Comparison of ENCODE assay signal across 19 cellular contexts in genomic region chr6:17490724-17491123, GRCh38.
DNase-seq lines count a peak whose midpoint lies in the region; ATAC-seq and TF ChIP-seq lines count a peak whose summit lies in the region.
"Had no signal": no experiment of that assay in that cellular context is flagged by ENCODE, and none has a peak within 500 bp of the region (broad histone marks: within the 10 kb centered on the region; RNA-seq: fewer than 3 reads in every experiment).

No MANE protein-coding gene starts in this region.

- H3K27ac ChIP-seq in BLaER1, result peak overlapping the region; percentile 87
- no peak overlapping the region for H3K27ac ChIP-seq in neural progenitor cell
- H3K27ac ChIP-seq: coronary artery, SK-N-MC had no signal

- H3K4me1 ChIP-seq in BLaER1 (peaks cover 52% of the 10 kb centered on the region), neural progenitor cell (peaks cover 6% of the 10 kb centered on the region)

- H4K20me1 ChIP-seq in BLaER1 (no peaks in the 10 kb centered on the region), neural progenitor cell (ENCODE audit: low read depth) (no peaks in the 10 kb centered on the region)

- ATAC-seq in GM21528 (IDR thresholded peaks at IDR 0.05; ENCODE audit: low FRiP score, unreplicated experiment) (no peak), T-cell (replicated peaks in 1 of 4) (no peak)
- ATAC-seq: stimulated activated memory B cell treated with anti-CD40 and anti-IgM and Interleukin-4, amounts not matched to agents 10 μg/mL and 1 μg/mL and 100 μg/mL, for 72 hours; WTC11 had no signal

- H3K4me1 Mint-ChIP-seq in HFFc6 (ENCODE audit: low read depth) (peaks cover 48% of the 10 kb centered on the region), nephron progenitor cell (peaks cover 51% of the 10 kb centered on the region), T-cell (no peaks in the 10 kb centered on the region), neural progenitor cell (peaks cover 45% of the 10 kb centered on the region)
- H3K4me1 Mint-ChIP-seq: B cell; stimulated activated memory B cell treated with anti-CD40 and anti-IgM and Interleukin-4, amounts not matched to agents 10 μg/mL and 1 μg/mL and 100 μg/mL, for 72 hours had no signal

- H3K9me3 ChIP-seq in BLaER1, result no peaks in the 10 kb centered on the region; the same call in none of the 2 replicates
- H3K9me3 ChIP-seq in neural progenitor cell (ENCODE audit: low read depth), result no peaks in the 10 kb centered on the region

- H3K27me3 ChIP-seq in BLaER1 (no peaks in the 10 kb centered on the region), neural progenitor cell (no peaks in the 10 kb centered on the region)

- H3K9me3 Mint-ChIP-seq in HFFc6, result no peaks in the 10 kb centered on the region
- no peaks in the 10 kb centered on the region for H3K9me3 Mint-ChIP-seq in nephron progenitor cell
- no peaks in the 10 kb centered on the region for H3K9me3 Mint-ChIP-seq in T-cell
- H3K9me3 Mint-ChIP-seq in neural progenitor cell, result no peaks in the 10 kb centered on the region
- H3K9me3 Mint-ChIP-seq: stimulated activated memory B cell treated with anti-CD40 and anti-IgM and Interleukin-4, amounts not matched to agents 10 μg/mL and 1 μg/mL and 100 μg/mL, for 72 hours had no signal

- H3K9ac ChIP-seq in BLaER1 (peak overlapping the region; percentile 54), neural progenitor cell (no peak overlapping the region)

- CTCF ChIA-PET in T-cell (lab: Charles Lee), result no interaction called here

- no peak for DNase-seq in HFFc6
- DNase-seq in RPMI8226, result peak; percentile 94
- no peak for DNase-seq in nephron progenitor cell
- DNase-seq in T-cell, result no peak
- no peak for DNase-seq in neural progenitor cell (ENCODE audit: low spot score)
- DNase-seq in cardiac septum (ENCODE audit: low spot score), result no peak
- DNase-seq: activated CD8-positive, alpha-beta memory T cell treated with anti-CD3 and anti-CD28 coated beads, Interleukin-2, amount 50 U/mL, for 48 hours; HCEC 1CT; NCI-H187 treated with DMSO at 0.1 percent for 48 hours; stimulated activated CD4-positive, alpha-beta T cell treated with anti-CD3 and anti-CD28 coated beads, Interleukin-4, amount 100 ng/mL, for 1 hour had no signal

- H3K79me2 ChIP-seq in neural progenitor cell (ENCODE audit: low read depth), result no peaks in the 10 kb centered on the region

- intact Hi-C loops in cardiac septum (cut with DNase I), result no loop called here

- H3F3A ChIP-seq in neural progenitor cell (ENCODE audit: low read depth), result no peaks in the 10 kb centered on the region

- H3K27ac Mint-ChIP-seq in HFFc6 (peak overlapping the region; percentile 33; the same call in 1 of the 2 replicates), nephron progenitor cell (peak overlapping the region; percentile 66), T-cell (no peak overlapping the region), neural progenitor cell (no peak overlapping the region)
- H3K27ac Mint-ChIP-seq: activated naive CD8-positive, alpha-beta T cell; B cell; progenitor cell of endocrine pancreas; stimulated activated memory B cell treated with anti-CD40 and anti-IgM and Interleukin-4, amounts not matched to agents 10 μg/mL and 1 μg/mL and 100 μg/mL, for 72 hours; WTC11 had no signal

- no peaks in the 10 kb centered on the region; the same call in none of the 2 replicates for H3K27me3 Mint-ChIP-seq in HFFc6 (ENCODE audit: insufficient read depth)
- H3K27me3 Mint-ChIP-seq in nephron progenitor cell (ENCODE audit: low read depth, poor library complexity), result no peaks in the 10 kb centered on the region
- H3K27me3 Mint-ChIP-seq in T-cell, result peaks cover 39 to 50% of the 10 kb centered on the region in 2 donors
- peaks cover 2% of the 10 kb centered on the region for H3K27me3 Mint-ChIP-seq in neural progenitor cell (ENCODE audit: insufficient read depth, low read depth)
- H3K27me3 Mint-ChIP-seq: progenitor cell of endocrine pancreas had no signal

- TF ChIP-seq CTCF in HFFc6 (IDR thresholded peaks at IDR 0.05), result no peak
- TF ChIP-seq CTCF in nephron progenitor cell (IDR thresholded peaks at IDR 0.05), result no peak
- no peak for TF ChIP-seq CTCF in neural progenitor cell (IDR thresholded peaks at IDR 0.05)

- H3K36me3 Mint-ChIP-seq in HFFc6 (ENCODE audit: low read depth) (peaks cover 55% of the 10 kb centered on the region), nephron progenitor cell (ENCODE audit: low read depth) (peaks cover 20% of the 10 kb centered on the region), T-cell (no peaks in the 10 kb centered on the region), neural progenitor cell (peaks cover 14% of the 10 kb centered on the region)
- H3K36me3 Mint-ChIP-seq: activated naive CD8-positive, alpha-beta T cell; stimulated activated memory B cell treated with anti-CD40 and anti-IgM and Interleukin-4, amounts not matched to agents 10 μg/mL and 1 μg/mL and 100 μg/mL, for 72 hours had no signal

- H3K36me3 ChIP-seq in BLaER1 (no peaks in the 10 kb centered on the region), neural progenitor cell (no peaks in the 10 kb centered on the region)

- H3K4me3 ChIP-seq in BLaER1 (peak overlapping the region; percentile 39), neural progenitor cell (no peak overlapping the region)
- H3K4me3 ChIP-seq: coronary artery, SK-N-MC had no signal

- POLR2A ChIA-PET in T-cell (lab: Charles Lee), result interaction anchor here in 1 of 2 donors (0.6 kb wide), 1 partner anchor 253 kb away, joined by 3 read pairs; no protein-coding TSS in a partner anchor

- H2AFZ ChIP-seq in neural progenitor cell (replicated peaks), result no peak overlapping the region

- H3K4me3 Mint-ChIP-seq in HFFc6 (no peak overlapping the region), nephron progenitor cell (no peak overlapping the region), T-cell (no peak overlapping the region), neural progenitor cell (no peak overlapping the region)
- H3K4me3 Mint-ChIP-seq: activated naive CD8-positive, alpha-beta T cell; B cell; stimulated activated memory B cell treated with anti-CD40 and anti-IgM and Interleukin-4, amounts not matched to agents 10 μg/mL and 1 μg/mL and 100 μg/mL, for 72 hours; WTC11 had no signal

- H3K4me2 ChIP-seq in BLaER1, result peak overlapping the region; percentile 76
- H3K4me2 ChIP-seq in neural progenitor cell, result no peak overlapping the region

Comparison
In these comparisons a context has a peak if more than half of its experiments do, and no peak if none do; other contexts are left out.
1. H3K27ac Mint-ChIP-seq: peak in HFFc6 (single experiment) and nephron progenitor cell (single experiment); none in T-cell (0 of 2) and neural progenitor cell (single experiment).